Comparison of ENCODE assay signal across 27 cellular contexts in the genomic region with DNA sequence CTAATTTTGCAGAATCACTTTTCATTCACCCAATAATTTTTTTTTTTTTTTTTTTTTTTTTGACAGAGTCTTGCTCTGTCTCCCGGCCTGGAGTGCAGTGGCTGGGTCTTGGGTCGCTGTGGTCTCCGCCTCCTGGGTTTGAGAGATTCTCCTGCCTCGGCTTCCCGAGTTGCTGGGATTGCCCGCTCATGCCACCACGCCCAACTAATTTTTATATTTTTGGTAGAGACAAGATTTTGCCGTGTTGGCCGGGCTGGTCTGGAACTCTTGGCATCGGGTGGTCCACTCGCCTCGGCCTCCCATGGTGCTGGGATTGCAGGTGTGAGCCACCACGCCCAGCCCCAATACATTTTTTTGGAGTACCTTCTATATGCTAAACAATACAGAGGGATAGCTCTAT.
"Had no signal": no experiment of that assay in that cellular context is flagged by ENCODE, and none has a peak within 500 bp of the region (broad histone marks: within the 10 kb centered on the region; RNA-seq: fewer than 3 reads in every experiment).

No MANE protein-coding gene starts in this region.

- H3K36me3 ChIP-seq: neutrophil, pancreas, right lobe of liver, sigmoid colon, suprapubic skin, tibial artery, transverse colon, upper lobe of right lung, uterus had no signal

- H3K4me1 ChIP-seq: pancreas, psoas muscle, right lobe of liver, sigmoid colon, suprapubic skin, testis, tibial artery, transverse colon, upper lobe of right lung, uterus had no signal

- FAIRE-seq: pancreas, small intestine had no signal

- H3K4me3 ChIP-seq: pancreas, psoas muscle, right lobe of liver, sigmoid colon, suprapubic skin, testis, tibial artery, transverse colon, upper lobe of right lung, uterus had no signal

- H3K27me3 ChIP-seq: neutrophil, pancreas, right lobe of liver, sigmoid colon, suprapubic skin, testis, tibial artery, transverse colon, upper lobe of right lung, uterus had no signal

- H3K9me3 ChIP-seq: neutrophil, pancreas, psoas muscle, right lobe of liver, suprapubic skin, testis, transverse colon, upper lobe of right lung, uterus had no signal

- H3K27ac ChIP-seq: neutrophil, pancreas, psoas muscle, right lobe of liver, sigmoid colon, suprapubic skin, testis, tibial artery, transverse colon, upper lobe of right lung, uterus had no signal

- ATAC-seq: naive thymus-derived CD8-positive, alpha-beta T cell; natural killer cell treated with Interleukin-12 subunit alpha and Interleukin-12 subunit beta and Interleukin-15 and Interleukin-18, amount 100 ng/mL, for 72 hours; pancreas; psoas muscle; right lobe of liver; stimulated activated memory B cell treated with anti-CD40 and anti-IgM and Interleukin-4, amounts not matched to agents 10 μg/mL and 1 μg/mL and 100 μg/mL, for 72 hours; stimulated activated naive CD8-positive, alpha-beta T cell treated with anti-CD3 and anti-CD28 coated beads, Interleukin-15, amount 100 ng/mL, for 72 hours; stimulated activated naive CD8-positive, alpha-beta T cell treated with anti-CD3 and anti-CD28 coated beads, Interleukin-15, Interleukin-2, amounts not matched to agents 100 U/mL and 50 U/mL, for 24 hours; upper lobe of right lung had no signal

- DNase-seq: naive B cell; naive thymus-derived CD8-positive, alpha-beta T cell; nephron progenitor cell; nucleus accumbens; psoas muscle; sigmoid colon; small intestine; stimulated activated CD4-positive, alpha-beta T cell treated with anti-CD3 and anti-CD28 coated beads, Interleukin-12 subunit alpha, Interleukin-12 subunit beta, amount 100 ng/mL, for 4 hours; stimulated activated CD4-positive, alpha-beta T cell treated with anti-CD3 and anti-CD28 coated beads, Interleukin-1b, Interleukin-23, amount 100 ng/mL, for 48 hours; stimulated activated CD4-positive, alpha-beta T cell treated with anti-CD3 and anti-CD28 coated beads, Interleukin-4, amount 100 ng/mL, for 1 hour; stimulated activated CD4-positive, alpha-beta T cell treated with anti-CD3 and anti-CD28 coated beads, Interleukin-4, amount 100 ng/mL, for 4 hours; stimulated activated CD8-positive, alpha-beta memory T cell treated with anti-CD3 and anti-CD28 coated beads, Interleukin-4, amount 100 ng/mL, for 48 hours; stimulated activated naive CD4-positive, alpha-beta T cell; stimulated activated naive CD8-positive, alpha-beta T cell treated with anti-CD3 and anti-CD28 coated beads, Interleukin-15, amount 100 ng/mL, for 72 hours; stimulated activated naive CD8-positive, alpha-beta T cell treated with anti-CD3 and anti-CD28 coated beads, Interleukin-15, Interleukin-2, amounts not matched to agents 100 U/mL and 50 U/mL, for 24 hours; substantia nigra; testis; tibial artery; transverse colon; upper lobe of right lung; uterus had no signal
